11 cellular contexts compared by ENCODE assay signal in genomic region chr2:231189571-231190495, GRCh38. TPM values are rescaled to one million over a fixed set of nuclear protein-coding genes. Genes with fewer than 3 reads are reported as not detected.
DNase-seq lines count a peak whose midpoint lies in the region; ATAC-seq, FAIRE-seq and TF ChIP-seq lines count a peak whose summit lies in the region.
"Had no signal": no experiment of that assay in that cellular context is flagged by ENCODE, and none has a peak within 500 bp of the region (broad histone marks: within the 10 kb centered on the region; RNA-seq: fewer than 3 reads in every experiment).

No MANE protein-coding gene starts in this region.

- 62 to 63% methylated on average over 19 to 22 of the region's 22 CpGs for WGBS in body of pancreas, 2 donors
- 46% methylated on average over 22 of the region's 22 CpGs for WGBS in right cardiac atrium
- WGBS in pancreas, 2 donors = 69% methylated on average over 22 of the region's 22 CpGs

- H3K27ac ChIP-seq in body of pancreas = peak overlapping the region in 3 of 4 donors; percentile 56 to 85 (median 65)
- H3K27ac ChIP-seq in right cardiac atrium (ENCODE audit: low read length) = peak overlapping the region; percentile 57
- H3K27ac ChIP-seq in pancreas = peak overlapping the region in 3 of 4 donors; percentile 43 to 83 (median 63)

- H3K27me3 ChIP-seq in body of pancreas = no peaks in the 10 kb centered on the region
- no peaks in the 10 kb centered on the region for H3K27me3 ChIP-seq in right cardiac atrium (ENCODE audit: control insufficient read depth, insufficient read depth)
- H3K27me3 ChIP-seq in pancreas = no peaks in the 10 kb centered on the region

- H3K4me1 ChIP-seq in body of pancreas (peaks cover 18% of the 10 kb centered on the region), right cardiac atrium (ENCODE audit: control insufficient read depth, insufficient read depth, low read length) (peaks cover 16% of the 10 kb centered on the region), pancreas (peaks cover 0 to 11% (median 0%) of the 10 kb centered on the region in 3 donors)

- no peak for TF ChIP-seq POLR2A in body of pancreas (IDR thresholded peaks at IDR 0.05)

- no peaks in the 10 kb centered on the region for H3K36me3 ChIP-seq in body of pancreas (replicated peaks in 1 of 2; ENCODE audit: insufficient read depth in 1 of 2, low read depth in 2 of 2)
- H3K36me3 ChIP-seq in pancreas = no peaks in the 10 kb centered on the region

- FAIRE-seq in pancreas (lab: Jason Lieb, UNC) = no peak

- H3K4me3 ChIP-seq in AG10803 (ENCODE audit: low read length) (peak overlapping the region; percentile 29), body of pancreas (no peak overlapping the region), right cardiac atrium (ENCODE audit: low read length) (peak overlapping the region; percentile 21), pancreas (peak overlapping the region in 2 of 4 donors; percentile 39 to 40)

- TF ChIP-seq CTCF in AG10803 (conservative IDR thresholded peaks at IDR 0.05; ENCODE audit: low read length) (no peak), body of pancreas (IDR thresholded peaks at IDR 0.05) (no peak), pancreas (IDR thresholded peaks at IDR 0.05) (no peak), GM13977 (IDR thresholded peaks at IDR 0.05; ENCODE audit: extremely low read depth, insufficient read depth, missing control alignments) (no peak)

- in situ Hi-C loops in GM13977 (cut with MboI; ENCODE audit: low pct_unique_long_range_greater_than_20kb, low sequenced_read_pairs, unreplicated experiment) = no loop called here

- intact Hi-C loops in body of pancreas (cut with DNase I) = no loop called here
- intact Hi-C loops in right cardiac atrium (cut with DNase I) = loop anchor here in 2 of 4 donors (5.0 to 10.0 kb wide), 2 partner anchors 85 to 88 kb away; no protein-coding TSS in a partner anchor
- intact Hi-C loops in pancreas (cut with DNase I) = no loop called here

- no peaks in the 10 kb centered on the region for H3K9me3 ChIP-seq in body of pancreas
- H3K9me3 ChIP-seq in right cardiac atrium (ENCODE audit: control insufficient read depth, low read length) = no peaks in the 10 kb centered on the region
- no peaks in the 10 kb centered on the region for H3K9me3 ChIP-seq in pancreas

- peak; percentile 48 for ATAC-seq in body of pancreas
- peak; percentile 70 to 79 for ATAC-seq in right cardiac atrium
- ATAC-seq in pancreas = peak; percentile 26 to 64 (median 56)

- DNase-seq in AG10803 (ENCODE audit: low read depth) (peak; percentile 77), body of pancreas (peak in 3 of 4 donors; percentile 26 to 38 (median 35)), right cardiac atrium (peak; percentile 84 to 92 (median 89)), pancreas (peak in 3 of 6 donors; percentile 42 to 46 (median 45)), KG1 (lab: John Stamatoyannopoulos, UW) (no peak), germinal center (ENCODE audit: low spot score) (no peak), GM13977 (ENCODE audit: low spot score) (no peak), HUDEP-2 (lab: John Stamatoyannopoulos, UW; ENCODE audit: unreplicated experiment in 76 of 76) (no peak)
- DNase-seq: activated naive CD4-positive, alpha-beta T cell; NCI-H1048; SW 1271 had no signal

RNA-seq across cellular contexts. Expression of gene ARMC9, which starts 8.6 kb away (rescaled TPM):
- total RNA-seq in body of pancreas = 10 to 100 TPM in 1 of 2 donors, 1 to 10 TPM in 1; 6.9 to 10.1 TPM
- total RNA-seq in right cardiac atrium = 1 to 10 TPM; 3.5 to 6.8 (median 3.8) TPM
- polyA plus RNA-seq in right cardiac atrium = 1.3 TPM
- total RNA-seq in pancreas = 10 to 100 TPM in 1 of 6 donors, 1 to 10 TPM in 5; 5.8 to 15.0 (median 8.9) TPM
- 1 to 10 TPM; 3.7 to 7.6 TPM for polyA plus RNA-seq in pancreas

Comparison
In these comparisons a context has a peak if more than half of its experiments do, and no peak if none do; other contexts are left out.
1. DNase-seq: peak in AG10803 (single experiment), body of pancreas (3 of 4) and right cardiac atrium (3 of 3); none in KG1 (single experiment), germinal center (single experiment), GM13977 (single experiment) and HUDEP-2 (0 of 76).
2. H3K4me3 ChIP-seq: peak in AG10803 (single experiment) and right cardiac atrium (single experiment); none in body of pancreas (0 of 2).
3. Peak in every context shown above with its lines, with median percentiles within 50 percentile points of each other: ATAC-seq and H3K27ac ChIP-seq.